ENCODE assay signal across 11 cellular contexts in the genomic region with DNA sequence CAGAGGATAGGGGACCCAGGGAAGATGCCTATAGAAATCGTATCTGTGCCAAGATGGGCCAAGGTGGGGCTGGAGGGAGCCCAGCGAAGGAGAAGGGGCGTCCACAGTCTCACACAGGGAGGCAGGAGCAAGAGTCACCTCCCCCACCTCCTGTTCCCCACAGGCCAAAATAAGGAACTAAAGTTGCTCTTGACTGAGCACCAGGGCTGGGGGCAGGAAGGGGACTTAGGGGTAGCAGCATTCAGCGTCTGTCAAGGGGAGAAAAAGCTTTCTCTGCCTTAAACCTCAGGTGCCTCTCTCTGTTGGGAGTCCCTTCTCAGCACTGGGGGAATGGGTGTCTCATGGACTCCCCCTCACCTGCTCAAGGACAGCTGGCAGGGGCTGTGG. TPM values are rescaled to one million over a fixed set of nuclear protein-coding genes. Genes with fewer than 3 reads are reported as not detected.
DNase-seq lines count a peak whose midpoint lies in the region; ATAC-seq and TF ChIP-seq lines count a peak whose summit lies in the region.
"Had no signal": no experiment of that assay in that cellular context is flagged by ENCODE, and none has a peak within 500 bp of the region (broad histone marks: within the 10 kb centered on the region; RNA-seq: fewer than 3 reads in every experiment).

No MANE protein-coding gene starts in this region.

- peaks cover 11 to 18% (median 13%) of the 10 kb centered on the region in 3 donors for H3K27me3 Mint-ChIP-seq in immature natural killer cell (ENCODE audit: low read depth in 3 of 3)

- peak overlapping the region; percentile 49 to 68 (median 63) for H3K4me3 Mint-ChIP-seq in immature natural killer cell

- H3K4me2 ChIP-seq in BLaER1 treated with 17β-estradiol and CSF1 and Interleukin-3, amounts not matched to agents 10 nM and 100 nM: peak overlapping the region; percentile 91 to 100 (median 98)

- TF ChIP-seq POLR2A in gastroesophageal sphincter (IDR thresholded peaks at IDR 0.05): no peak

- ATAC-seq in GM19395 (IDR thresholded peaks at IDR 0.05; ENCODE audit: unreplicated experiment): peak; percentile 35
- ATAC-seq in GM21367 (IDR thresholded peaks at IDR 0.05; ENCODE audit: unreplicated experiment): no peak
- no peak for ATAC-seq in GM19351 (IDR thresholded peaks at IDR 0.05; ENCODE audit: unreplicated experiment)
- ATAC-seq in gastroesophageal sphincter: no peak
- ATAC-seq: left ventricle myocardium superior had no signal

- H3K9me3 Mint-ChIP-seq in immature natural killer cell: no peaks in the 10 kb centered on the region

- peaks cover 0 to 44% (median 24%) of the 10 kb centered on the region in 11 experiments; a peak in 17 of 22 replicates for H3K36me3 ChIP-seq in BLaER1 treated with 17β-estradiol and CSF1 and Interleukin-3, amounts not matched to agents 10 nM and 100 nM
- H3K36me3 ChIP-seq in SK-N-MC (ENCODE audit: insufficient read depth, low read length) (no peaks in the 10 kb centered on the region), gastroesophageal sphincter (peaks cover 0 to 4% of the 10 kb centered on the region in 2 donors)

- H3K4me3 ChIP-seq in BLaER1 treated with 17β-estradiol and CSF1 and Interleukin-3, amounts not matched to agents 10 nM and 100 nM: peak overlapping the region; percentile 23 to 79 (median 74); a peak in 19 of 20 replicates
- H3K4me3 ChIP-seq in SK-N-MC (no peak overlapping the region), gastroesophageal sphincter (no peak overlapping the region)

- peak overlapping the region; percentile 98 to 100 (median 99) for H3K27ac Mint-ChIP-seq in immature natural killer cell

- no peaks in the 10 kb centered on the region for H3K27me3 ChIP-seq in BLaER1 treated with 17β-estradiol and CSF1 and Interleukin-3, amounts not matched to agents 10 nM and 100 nM
- H3K27me3 ChIP-seq in gastroesophageal sphincter: no peaks in the 10 kb centered on the region

- WGBS in gastroesophageal sphincter (ENCODE audit: low coverage in 1 of 2), 2 donors: no CpG with 5 or more reads among the region's 4 CpGs

- no peak for TF ChIP-seq EP300 in gastroesophageal sphincter (IDR thresholded peaks at IDR 0.05)

- DNase-seq in SK-N-MC (ENCODE audit: low read depth, low spot score): no peak
- no peak for DNase-seq in immature natural killer cell
- no peak for DNase-seq in medulla oblongata (ENCODE audit: extremely low spot score)
- DNase-seq: stimulated activated CD4-positive, alpha-beta T cell treated with anti-CD3 and anti-CD28 coated beads, Interleukin-12 subunit alpha, Interleukin-12 subunit beta, amount 100 ng/mL, for 4 hours had no signal

- H3K27ac ChIP-seq in BLaER1 treated with 17β-estradiol and CSF1 and Interleukin-3, amounts not matched to agents 10 nM and 100 nM: peak overlapping the region; percentile 63 to 99 (median 93)
- H3K27ac ChIP-seq in SK-N-MC (peak overlapping the region; percentile 60), gastroesophageal sphincter (no peak overlapping the region)

- TF ChIP-seq CTCF in gastroesophageal sphincter (IDR thresholded peaks at IDR 0.05): no peak

- peaks cover 0 to 11% (median 3%) of the 10 kb centered on the region in 11 experiments; a peak in 10 of 22 replicates for H4K20me1 ChIP-seq in BLaER1 treated with 17β-estradiol and CSF1 and Interleukin-3, amounts not matched to agents 10 nM and 100 nM

- H3K4me1 Mint-ChIP-seq in immature natural killer cell: peaks cover 46 to 85% of the 10 kb centered on the region in 2 donors

- H3K4me1 ChIP-seq in BLaER1 treated with 17β-estradiol and CSF1 and Interleukin-3, amounts not matched to agents 10 nM and 100 nM: peaks cover 87 to 98% (median 93%) of the 10 kb centered on the region in 10 experiments
- H3K4me1 ChIP-seq in gastroesophageal sphincter: peaks cover 0 to 5% (median 0%) of the 10 kb centered on the region in 3 donors

- H3K9me3 ChIP-seq in BLaER1 treated with 17β-estradiol and CSF1 and Interleukin-3, amounts not matched to agents 10 nM and 100 nM (replicated peaks in 1 of 11): no peaks in the 10 kb centered on the region
- H3K9me3 ChIP-seq in SK-N-MC (ENCODE audit: low read depth, low read length) (no peaks in the 10 kb centered on the region), gastroesophageal sphincter (no peaks in the 10 kb centered on the region)

- H3K36me3 Mint-ChIP-seq in immature natural killer cell: no peaks in the 10 kb centered on the region

- H3K9ac ChIP-seq in BLaER1 treated with 17β-estradiol and CSF1 and Interleukin-3, amounts not matched to agents 10 nM and 100 nM: peak overlapping the region; percentile 60 to 100 (median 89)
- peak overlapping the region; percentile 11 for H3K9ac ChIP-seq in SK-N-MC (ENCODE audit: insufficient read length)

RNA-seq across cellular contexts. Expression of a gene that starts 0.4 kb away (rescaled TPM):
- 1 to 10 TPM; 4.1 to 8.3 (median 5.1) TPM for polyA plus RNA-seq in immature natural killer cell
- under 1 TPM in 2 of 4 donors, not detected in 2; 0.40 to 0.99 TPM for total RNA-seq in gastroesophageal sphincter
- total RNA-seq: left ventricle myocardium superior had no signal

RNA-seq across cellular contexts. Expression of a gene that starts 5.5 kb away (rescaled TPM):
- 100 to 1,000 TPM; 129 to 394 (median 156) TPM for polyA plus RNA-seq in immature natural killer cell
- 10 to 100 TPM; 40.4 to 58.3 (median 51.4) TPM for total RNA-seq in gastroesophageal sphincter

RNA-seq across cellular contexts. Expression of a gene that starts 17.4 kb away (rescaled TPM):
- 1,000 to 10,000 TPM; 2,260 to 5,043 (median 3,564) TPM for polyA plus RNA-seq in immature natural killer cell
- total RNA-seq in gastroesophageal sphincter: 1,000 to 10,000 TPM in 2 of 4 donors, 100 to 1,000 TPM in 2; 673 to 1,241 (median 970) TPM

RNA-seq across cellular contexts. Expression of a gene that starts 32.6 kb away (rescaled TPM):
- not detected for polyA plus RNA-seq in immature natural killer cell
- total RNA-seq in gastroesophageal sphincter: not detected
- total RNA-seq: left ventricle myocardium superior; T-helper 2 cell treated with Interferon-gamma antibody and Interleukin-4, amounts not matched to agents 100 ng/mL and 5 ng/mL, for 36 hours had no signal

RNA-seq across cellular contexts. Expression of a gene that starts 33.0 kb away (rescaled TPM):
- polyA plus RNA-seq in immature natural killer cell: not detected
- total RNA-seq in gastroesophageal sphincter: not detected
- total RNA-seq: left ventricle myocardium superior; T-helper 2 cell treated with Interferon-gamma antibody and Interleukin-4, amounts not matched to agents 100 ng/mL and 5 ng/mL, for 36 hours had no signal

Comparison
In these comparisons a context has a peak if more than half of its experiments do, and no peak if none do; other contexts are left out.
1. H3K27ac ChIP-seq: peak in BLaER1 treated with 17β-estradiol and CSF1 and Interleukin-3, amounts not matched to agents 10 nM and 100 nM (11 of 11) and SK-N-MC (single experiment); none in gastroesophageal sphincter (0 of 4).
2. H3K4me3 ChIP-seq: peak in BLaER1 treated with 17β-estradiol and CSF1 and Interleukin-3, amounts not matched to agents 10 nM and 100 nM (10 of 10); none in SK-N-MC (single experiment) and gastroesophageal sphincter (0 of 2).